17 cellular contexts compared by ENCODE assay signal in the genomic region with DNA sequence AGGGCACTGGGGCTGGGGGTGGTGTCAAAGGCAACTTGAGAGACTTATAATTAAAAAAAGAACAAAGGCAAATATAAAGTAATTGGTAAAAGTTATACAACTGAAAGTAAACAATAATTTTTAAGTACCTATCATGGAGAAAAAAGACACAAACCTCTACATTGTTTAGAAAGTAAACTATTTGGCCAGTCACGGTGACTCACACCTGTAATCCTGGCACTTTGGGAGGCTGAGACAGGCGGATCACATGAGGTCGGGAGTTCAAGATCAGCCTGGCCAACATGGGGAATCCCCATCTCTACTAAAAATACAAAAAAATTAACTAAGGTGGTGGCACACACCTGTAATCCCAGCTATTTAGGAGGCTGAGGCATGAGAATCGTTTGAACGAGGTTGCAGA. TPM values are rescaled to one million over a fixed set of nuclear protein-coding genes. Genes with fewer than 3 reads are reported as not detected.
DNase-seq lines count a peak whose midpoint lies in the region; ATAC-seq, FAIRE-seq and TF ChIP-seq lines count a peak whose summit lies in the region.
"Had no signal": no experiment of that assay in that cellular context is flagged by ENCODE, and none has a peak within 500 bp of the region (broad histone marks: within the 10 kb centered on the region; RNA-seq: fewer than 3 reads in every experiment).

No MANE protein-coding gene starts in this region.

- H3K56ac ChIP-seq in IMR-90 (ENCODE audit: extremely low read depth, insufficient read depth, low read length) = no peak overlapping the region

- H3K4me1 ChIP-seq in breast epithelium = no peaks in the 10 kb centered on the region
- H3K4me1 ChIP-seq in IMR-90 (ENCODE audit: control insufficient read depth, insufficient read depth, low read length) = peaks cover 5% of the 10 kb centered on the region
- H3K4me1 ChIP-seq in K562 (replicated peaks in 1 of 2; ENCODE audit: control insufficient read depth in 2 of 2, insufficient read depth in 2 of 2, low read length in 2 of 2) = peaks cover 0 to 4% of the 10 kb centered on the region in 2 experiments; a peak in 2 of 5 replicates
- no peaks in the 10 kb centered on the region for H3K4me1 ChIP-seq in neural progenitor cell

- CTCF ChIA-PET in MCF 10A (lab: Yijun Ruan, JAX) = interaction anchor here (1.2 to 2.9 kb wide), 3 partner anchors 14 to 67 kb away, joined by 5 to 24 read pairs (median 6); no protein-coding TSS in a partner anchor
- CTCF ChIA-PET in IMR-90 (lab: Yijun Ruan, JAX) = interaction anchor here (1.2 kb wide), 1 partner anchor 15 kb away, joined by 3 read pairs; no protein-coding TSS in a partner anchor
- CTCF ChIA-PET in K562 (lab: Yijun Ruan, JAX; ENCODE audit: low intra/inter-chr PET ratio) = no interaction called here

- H3K9me3 ChIP-seq in breast epithelium (no peaks in the 10 kb centered on the region), IMR-90 (ENCODE audit: control insufficient read depth, insufficient read depth, low read length) (no peaks in the 10 kb centered on the region), K562 (replicated peaks; ENCODE audit: control insufficient read depth, insufficient read depth, low read depth, low read length) (no peaks in the 10 kb centered on the region), neural progenitor cell (ENCODE audit: low read depth) (no peaks in the 10 kb centered on the region)
- H3K9me3 ChIP-seq: BLaER1 treated with 17β-estradiol and CSF1 and Interleukin-3, amounts not matched to agents 10 nM and 100 nM had no signal

- H3K4me3 ChIP-seq in breast epithelium = no peak overlapping the region
- no peak overlapping the region for H3K4me3 ChIP-seq in IMR-90 (ENCODE audit: insufficient read depth, low read depth, low read length)
- no peak overlapping the region for H3K4me3 ChIP-seq in K562
- H3K4me3 ChIP-seq in neural progenitor cell = no peak overlapping the region
- H3K4me3 ChIP-seq: BLaER1 treated with 17β-estradiol and CSF1 and Interleukin-3, amounts not matched to agents 10 nM and 100 nM had no signal

- TF ChIP-seq CTCF in MCF 10A (IDR thresholded peaks at IDR 0.05; ENCODE audit: unreplicated experiment) = no peak
- no peak for TF ChIP-seq CTCF in breast epithelium (IDR thresholded peaks at IDR 0.05)
- TF ChIP-seq CTCF in IMR-90 (conservative IDR thresholded peaks at IDR 0.05; ENCODE audit: low read depth, low read length) = no peak
- no peak for TF ChIP-seq CTCF in K562 (IDR thresholded peaks at IDR 0.05 in 2 of 3, conservative IDR thresholded peaks at IDR 0.05 in 1 of 3; ENCODE audit: insufficient read depth in 2 of 3, low read depth in 1 of 3, low read length in 3 of 3)
- TF ChIP-seq CTCF in neural progenitor cell (IDR thresholded peaks at IDR 0.05) = no peak

- H3K4me3 Mint-ChIP-seq in MCF 10A (ENCODE audit: unreplicated experiment) (no peak overlapping the region), neural progenitor cell (no peak overlapping the region)
- H3K4me3 Mint-ChIP-seq: CD4-positive, CD25-positive, alpha-beta regulatory T cell had no signal

- H4K5ac ChIP-seq in IMR-90 (ENCODE audit: low read depth, low read length) = no peak overlapping the region

- no peak overlapping the region for H3K23ac ChIP-seq in IMR-90 (ENCODE audit: low read depth, low read length)

- H3K36me3 ChIP-seq in breast epithelium = no peaks in the 10 kb centered on the region
- no peaks in the 10 kb centered on the region for H3K36me3 ChIP-seq in IMR-90 (ENCODE audit: control insufficient read depth, insufficient read depth, low read length)
- no peaks in the 10 kb centered on the region for H3K36me3 ChIP-seq in K562 (ENCODE audit: control insufficient read depth, insufficient read depth, low read length)
- no peaks in the 10 kb centered on the region for H3K36me3 ChIP-seq in neural progenitor cell
- H3K36me3 ChIP-seq: BLaER1 treated with 17β-estradiol and CSF1 and Interleukin-3, amounts not matched to agents 10 nM and 100 nM had no signal

- no peak for TF ChIP-seq RAD21 in IMR-90 (IDR thresholded peaks at IDR 0.05; ENCODE audit: low read length)
- TF ChIP-seq RAD21 in K562 (CRISPR knock-in tag; conservative IDR thresholded peaks at IDR 0.05 in 1 of 2, IDR thresholded peaks at IDR 0.05 in 1 of 2) = no peak

- 92% methylated on average over 2 of the region's 5 CpGs; no CpG with 5 or more reads in 1 of the 2 experiments for WGBS in IMR-90 (ENCODE audit: extremely low coverage in 2 of 2, insufficient read length in 1 of 2), 2 experiments
- 2% methylated on average over 5 of the region's 5 CpGs for WGBS in K562 (ENCODE audit: insufficient coverage, low coverage, missing lambda C conversion rate)

- no peak overlapping the region for H2BK120ac ChIP-seq in IMR-90 (ENCODE audit: low read depth, low read length)

- POLR2A ChIA-PET in MCF 10A (lab: Yijun Ruan, JAX) (interaction anchor here (1.2 kb wide), 1 partner anchor 8 kb away, joined by 5 read pairs; no protein-coding TSS in a partner anchor), IMR-90 (lab: Charles Lee; ENCODE audit: unreplicated experiment) (no interaction called here), K562 (lab: Yijun Ruan, JAX) (no interaction called here)

- H2AFZ ChIP-seq in IMR-90 (replicated peaks; ENCODE audit: low read length, poor library complexity) (no peak overlapping the region), K562 (ENCODE audit: low read depth, low read length) (no peak overlapping the region), neural progenitor cell (replicated peaks) (no peak overlapping the region)

- ATAC-seq in IMR-90 (ENCODE audit: low read depth) = no peak
- no peak for ATAC-seq in K562

- no peak overlapping the region for H2AK9ac ChIP-seq in IMR-90 (replicated peaks; ENCODE audit: low read depth, low read length, poor library complexity)

- H3K36me3 Mint-ChIP-seq in MCF 10A (ENCODE audit: insufficient read depth, unreplicated experiment) = no peaks in the 10 kb centered on the region
- no peaks in the 10 kb centered on the region for H3K36me3 Mint-ChIP-seq in neural progenitor cell
- H3K36me3 Mint-ChIP-seq: CD4-positive, CD25-positive, alpha-beta regulatory T cell had no signal

- H3K9me1 ChIP-seq in IMR-90 (ENCODE audit: insufficient read depth, low read length) (peaks cover 4% of the 10 kb centered on the region; the same call in 1 of the 2 replicates), K562 (ENCODE audit: control insufficient read depth, insufficient read depth, low read length) (no peaks in the 10 kb centered on the region)

- no peak overlapping the region for H3K27ac Mint-ChIP-seq in MCF 10A (ENCODE audit: low read depth, unreplicated experiment)
- H3K27ac Mint-ChIP-seq in neural progenitor cell = peak overlapping the region; percentile 30
- H3K27ac Mint-ChIP-seq: CD4-positive, CD25-positive, alpha-beta regulatory T cell had no signal

- no peaks in the 10 kb centered on the region for H3K27me3 ChIP-seq in breast epithelium
- H3K27me3 ChIP-seq in IMR-90 (ENCODE audit: control insufficient read depth, insufficient read depth, low read length) = no peaks in the 10 kb centered on the region
- H3K27me3 ChIP-seq in K562 (ENCODE audit: control insufficient read depth in 2 of 2, insufficient read depth in 2 of 2, low read length in 2 of 2) = peaks cover 27 to 50% of the 10 kb centered on the region in 2 experiments
- H3K27me3 ChIP-seq in neural progenitor cell = no peaks in the 10 kb centered on the region
- H3K27me3 ChIP-seq: BLaER1 treated with 17β-estradiol and CSF1 and Interleukin-3, amounts not matched to agents 10 nM and 100 nM had no signal

- no peaks in the 10 kb centered on the region for H3K27me3 Mint-ChIP-seq in MCF 10A (ENCODE audit: insufficient read depth, unreplicated experiment)
- peaks cover 2% of the 10 kb centered on the region for H3K27me3 Mint-ChIP-seq in neural progenitor cell (ENCODE audit: insufficient read depth, low read depth)

- no peaks in the 10 kb centered on the region for H3K9me3 Mint-ChIP-seq in MCF 10A (ENCODE audit: unreplicated experiment)
- no peaks in the 10 kb centered on the region for H3K9me3 Mint-ChIP-seq in neural progenitor cell
- H3K9me3 Mint-ChIP-seq: CD4-positive, CD25-positive, alpha-beta regulatory T cell had no signal

- H2AK5ac ChIP-seq in IMR-90 (ENCODE audit: low read depth, low read length) = no peak overlapping the region

- no peak overlapping the region for H4K8ac ChIP-seq in IMR-90 (ENCODE audit: low read depth in 2 of 2, low read length in 2 of 2)

- dilution Hi-C loops in IMR-90 (cut with HindIII; ENCODE audit: low sequenced_read_pairs, unreplicated experiment) = no loop called here

- H3K79me2 ChIP-seq in K562 (ENCODE audit: control insufficient read depth, insufficient read depth, low read length) (no peaks in the 10 kb centered on the region), neural progenitor cell (ENCODE audit: low read depth) (no peaks in the 10 kb centered on the region)

- no peaks in the 10 kb centered on the region for H3F3A ChIP-seq in neural progenitor cell (ENCODE audit: low read depth)

- FAIRE-seq in K562 (lab: Jason Lieb, UNC) = no peak
- FAIRE-seq: D721Med had no signal

- no peak overlapping the region for H2BK20ac ChIP-seq in IMR-90 (ENCODE audit: low read depth, low read length)

- no peak overlapping the region for H3K4ac ChIP-seq in IMR-90 (ENCODE audit: low read depth, low read length)

- in situ Hi-C loops in IMR-90 (cut with MboI; ENCODE audit: low sequenced_read_pairs) (no loop called here), K562 (cut with MboI) (no loop called here)

- DNase-seq in MCF 10A (ENCODE audit: unreplicated experiment) = peak; percentile 33
- no peak for DNase-seq in breast epithelium (ENCODE audit: low spot score in 2 of 2)
- DNase-seq in IMR-90 = no peak
- no peak for DNase-seq in K562 (ENCODE audit: extremely low read depth in 1 of 4, low spot score in 3 of 4)
- no peak for DNase-seq in neural progenitor cell (ENCODE audit: low spot score)
- no peak for DNase-seq in NCI-H2196 treated with DMSO at 0.1 percent for 48 hours (lab: John Stamatoyannopoulos, UW; ENCODE audit: unreplicated experiment)
- no peak for DNase-seq in NOMO-1 (lab: John Stamatoyannopoulos, UW; ENCODE audit: unreplicated experiment in 2 of 2)
- DNase-seq in T-helper 9 cell = no peak
- DNase-seq: ACHN; CD4-positive, CD25-positive, alpha-beta regulatory T cell; DMS153; DMS79 treated with DMSO at 0.1 percent for 48 hours; EL; GDM1 had no signal

- H3K4me1 Mint-ChIP-seq in MCF 10A (ENCODE audit: insufficient read depth, unreplicated experiment) (peaks cover 17% of the 10 kb centered on the region), neural progenitor cell (no peaks in the 10 kb centered on the region)
- H3K4me1 Mint-ChIP-seq: CD4-positive, CD25-positive, alpha-beta regulatory T cell had no signal

- H2BK5ac ChIP-seq in IMR-90 (ENCODE audit: low read depth, low read length, poor library complexity, severe bottlenecking) = no peak overlapping the region

- TF ChIP-seq EP300 in K562 (IDR thresholded peaks at IDR 0.05; ENCODE audit: low read length) = no peak

- intact Hi-C loops in MCF 10A (cut with micrococcal nuclease) (no loop called here), breast epithelium (cut with DNase I; ENCODE audit: low total_unique reads) (no loop called here), IMR-90 (cut with micrococcal nuclease) (no loop called here), K562 (cut with micrococcal nuclease) (no loop called here)

- no peak overlapping the region for H3K18ac ChIP-seq in IMR-90 (ENCODE audit: low read depth, low read length)

- H4K20me1 ChIP-seq in IMR-90 (ENCODE audit: insufficient read depth, low read length) (no peaks in the 10 kb centered on the region), K562 (replicated peaks; ENCODE audit: control insufficient read depth, insufficient read depth, low read length) (no peaks in the 10 kb centered on the region), neural progenitor cell (ENCODE audit: low read depth) (no peaks in the 10 kb centered on the region)
- H4K20me1 ChIP-seq: BLaER1 treated with 17β-estradiol and CSF1 and Interleukin-3, amounts not matched to agents 10 nM and 100 nM had no signal

- H3K9ac ChIP-seq in IMR-90 (ENCODE audit: low read depth, low read length) = no peak overlapping the region
- no peak overlapping the region for H3K9ac ChIP-seq in K562 (ENCODE audit: insufficient read depth in 1 of 2, low read depth in 2 of 2, low read length in 2 of 2)
- no peak overlapping the region for H3K9ac ChIP-seq in neural progenitor cell
- H3K9ac ChIP-seq: BLaER1 treated with 17β-estradiol and CSF1 and Interleukin-3, amounts not matched to agents 10 nM and 100 nM had no signal

- no peak overlapping the region for H3K4me2 ChIP-seq in IMR-90 (ENCODE audit: low read depth, low read length)
- no peak overlapping the region for H3K4me2 ChIP-seq in K562 (ENCODE audit: insufficient read depth, low read length)
- H3K4me2 ChIP-seq in neural progenitor cell = no peak overlapping the region
- H3K4me2 ChIP-seq: BLaER1 treated with 17β-estradiol and CSF1 and Interleukin-3, amounts not matched to agents 10 nM and 100 nM had no signal

- BruUV-seq in MCF 10A (replicated peaks; lab: Mats Ljungman, UMichigan) = no TSS peak
- BruUV-seq in IMR-90 (replicated peaks; lab: Mats Ljungman, UMichigan) = no TSS peak
- BruUV-seq in K562 (replicated peaks; lab: Mats Ljungman, UMichigan) = no TSS peak

- no peak for TF ChIP-seq POLR2A in breast epithelium (IDR thresholded peaks at IDR 0.05)
- TF ChIP-seq POLR2A in IMR-90 (IDR thresholded peaks at IDR 0.05; ENCODE audit: low read depth, low read length) = no peak
- no peak for TF ChIP-seq POLR2A in K562 (conservative IDR thresholded peaks at IDR 0.05)

- no peak overlapping the region for H2BK15ac ChIP-seq in IMR-90 (ENCODE audit: low read depth, low read length)

- H3K79me1 ChIP-seq in IMR-90 (ENCODE audit: low read depth in 1 of 2, low read length in 2 of 2) = no peaks in the 10 kb centered on the region

- H3K14ac ChIP-seq in IMR-90 (replicated peaks; ENCODE audit: low read depth, low read length) = no peak overlapping the region

- no peak overlapping the region for H3K27ac ChIP-seq in breast epithelium
- H3K27ac ChIP-seq in IMR-90 (ENCODE audit: insufficient read depth, low read length) = no peak overlapping the region
- no peak overlapping the region for H3K27ac ChIP-seq in K562 (ENCODE audit: extremely low read depth, low read depth, low read length)
- no peak overlapping the region for H3K27ac ChIP-seq in neural progenitor cell
- H3K27ac ChIP-seq: 22Rv1; BLaER1 treated with 17β-estradiol and CSF1 and Interleukin-3, amounts not matched to agents 10 nM and 100 nM had no signal

- H4K91ac ChIP-seq in IMR-90 (ENCODE audit: insufficient read depth, low read depth, low read length) = no peak overlapping the region

RNA-seq across cellular contexts. Expression of a gene that starts 25.8 kb away (rescaled TPM):
- total RNA-seq in MCF 10A (2022) (1,984 and 2,115 TPM in 2 replicates), breast epithelium (1,000 to 10,000 TPM in 2 of 3 donors, 100 to 1,000 TPM in 1; 852 to 1,731 (median 1,290) TPM), IMR-90 (2012; rRNA removed) (1,415 and 1,531 TPM in 2 replicates), K562 (2014; rRNA removed) (2,954 and 3,368 TPM in 2 replicates), K562 (2014; rRNA removed; fragmentation: Illumina TruSeq; extraction: Trizol) (2,627 and 2,725 TPM in 2 replicates), K562 (2015; rRNA removed; fragmentation: Illumina TruSeq; extraction: Trizol) (2,157 and 2,290 TPM in 2 replicates), K562 (2021) (2,714 and 2,919 TPM in 2 replicates), neural progenitor cell (ENCODE audit: low replicate concordance) (2,504 and 2,714 TPM in 2 replicates)
- polyA plus RNA-seq in IMR-90 (2012; rRNA removed) (2,710 and 2,851 TPM in 2 replicates), K562 (2011; rRNA removed) (4,272 and 5,659 TPM in 2 replicates), K562 (2014; fragmentation: Illumina TruSeq; extraction: Trizol) (3,113 and 3,517 TPM in 2 replicates), K562 (2014; fragmentation: Nextera tagmentation; extraction: Ambion mirVana) (1,000 to 10,000 TPM; 2,672 to 2,730 TPM), K562 (2014; rRNA removed) (3,291 and 3,996 TPM in 2 replicates)
- polyA plus RNA-seq in IMR-90 (2012; cell fraction: cytosol; rRNA removed) = 2,400 and 3,145 TPM in 2 replicates
- 832 and 1,064 TPM in 2 replicates for polyA plus RNA-seq in IMR-90 (2012; cell fraction: nucleus; rRNA removed; ENCODE audit: low replicate concordance)
- 667 and 738 TPM in 2 replicates for total RNA-seq in K562 (2011; cell fraction: chromatin; rRNA removed; ENCODE audit: low replicate concordance)
- 932 and 1,080 TPM in 2 replicates for total RNA-seq in K562 (2011; cell fraction: nucleolus; rRNA removed)
- 1,386 and 2,499 TPM in 2 replicates for total RNA-seq in K562 (2011; cell fraction: nucleoplasm; rRNA removed)
- polyA plus RNA-seq in K562 (2011; cell fraction: cytosol; rRNA removed) = 6,070 and 7,346 TPM in 2 replicates
- polyA plus RNA-seq in K562 (2011; cell fraction: nucleus; rRNA removed) = 1,863 and 2,598 TPM in 2 replicates
- polyA plus RNA-seq in K562 (2012) = 2,505 and 3,684 TPM in 2 replicates
- 2,013 and 2,369 TPM in 2 replicates for polyA minus RNA-seq in K562 (2011; rRNA and poly(A)+ RNA removed)
- 890 and 971 TPM in 2 replicates for polyA minus RNA-seq in K562 (2011; cell fraction: cytosol; rRNA and poly(A)+ RNA removed)
- 389 and 699 TPM in 2 replicates for polyA minus RNA-seq in K562 (2011; cell fraction: nucleus; rRNA and poly(A)+ RNA removed)

RNA-seq across cellular contexts. Expression of a gene that starts 35.1 kb away (rescaled TPM):
- total RNA-seq in MCF 10A (2022) (0.21 TPM in 1 of 2 replicates, not detected in the other), breast epithelium (under 1 TPM in 1 of 3 donors, not detected in 2; under 0.01 TPM), IMR-90 (2012; rRNA removed) (not detected in 2 replicates), K562 (2014; rRNA removed) (not detected in 2 replicates), K562 (2014; rRNA removed; fragmentation: Illumina TruSeq; extraction: Trizol) (0.06 and 0.11 TPM in 2 replicates), K562 (2015; rRNA removed; fragmentation: Illumina TruSeq; extraction: Trizol) (0.04 TPM in 1 of 2 replicates, not detected in the other), K562 (2021) (0.13 and 0.33 TPM in 2 replicates), neural progenitor cell (ENCODE audit: low replicate concordance) (not detected in 2 replicates)
- polyA plus RNA-seq in IMR-90 (2012; rRNA removed) (not detected in 2 replicates), K562 (2011; rRNA removed) (0.04 TPM in 1 of 2 replicates, not detected in the other), K562 (2014; fragmentation: Illumina TruSeq; extraction: Trizol) (0.09 and 0.15 TPM in 2 replicates), K562 (2014; fragmentation: Nextera tagmentation; extraction: Ambion mirVana) (under 1 TPM in 1 of 2 experiments, not detected in 1; 0.10 TPM), K562 (2014; rRNA removed) (0.25 TPM in 1 of 2 replicates, not detected in the other)
- polyA plus RNA-seq in IMR-90 (2012; cell fraction: cytosol; rRNA removed) = not detected in 2 replicates
- polyA plus RNA-seq in IMR-90 (2012; cell fraction: nucleus; rRNA removed; ENCODE audit: low replicate concordance) = not detected in 2 replicates
- not detected in 2 replicates for total RNA-seq in K562 (2011; cell fraction: chromatin; rRNA removed; ENCODE audit: low replicate concordance)
- total RNA-seq in K562 (2011; cell fraction: nucleolus; rRNA removed) = not detected in 2 replicates
- not detected in 2 replicates for total RNA-seq in K562 (2011; cell fraction: nucleoplasm; rRNA removed)
- 0.01 TPM in 1 of 2 replicates, not detected in the other for polyA plus RNA-seq in K562 (2011; cell fraction: cytosol; rRNA removed)
- 0.04 TPM in 2 replicates for polyA plus RNA-seq in K562 (2011; cell fraction: nucleus; rRNA removed)
- 0.05 and 0.25 TPM in 2 replicates for polyA plus RNA-seq in K562 (2012)
- polyA minus RNA-seq in K562 (2011; rRNA and poly(A)+ RNA removed) = 0.12 TPM in 1 of 2 replicates, not detected in the other
- polyA minus RNA-seq in K562 (2011; cell fraction: cytosol; rRNA and poly(A)+ RNA removed) = not detected in 2 replicates
- under 0.01 and 0.11 TPM in 2 replicates for polyA minus RNA-seq in K562 (2011; cell fraction: nucleus; rRNA and poly(A)+ RNA removed)
- total RNA-seq: CD4-positive, CD25-positive, alpha-beta regulatory T cell had no signal
- polyA plus RNA-seq: CD4-positive, CD25-positive, alpha-beta regulatory T cell had no signal

RNA-seq across cellular contexts. Expression of a gene that starts 49.2 kb away (rescaled TPM):
- 37.6 and 45.9 TPM in 2 replicates for total RNA-seq in MCF 10A (2022)
- 10 to 100 TPM; 28.2 to 31.6 (median 30.9) TPM for total RNA-seq in breast epithelium
- total RNA-seq in IMR-90 (2012; rRNA removed) = 16.1 and 17.4 TPM in 2 replicates
- polyA plus RNA-seq in IMR-90 (2012; rRNA removed) = 22.5 and 22.6 TPM in 2 replicates
- 14.0 and 19.3 TPM in 2 replicates for polyA plus RNA-seq in IMR-90 (2012; cell fraction: cytosol; rRNA removed)
- polyA plus RNA-seq in IMR-90 (2012; cell fraction: nucleus; rRNA removed; ENCODE audit: low replicate concordance) = 31.8 and 32.5 TPM in 2 replicates
- total RNA-seq in K562 (2011; cell fraction: chromatin; rRNA removed; ENCODE audit: low replicate concordance) = 16.1 and 20.6 TPM in 2 replicates
- 19.9 and 21.8 TPM in 2 replicates for total RNA-seq in K562 (2011; cell fraction: nucleolus; rRNA removed)
- 17.0 and 18.6 TPM in 2 replicates for total RNA-seq in K562 (2011; cell fraction: nucleoplasm; rRNA removed)
- 26.9 and 33.1 TPM in 2 replicates for total RNA-seq in K562 (2014; rRNA removed)
- total RNA-seq in K562 (2014; rRNA removed; fragmentation: Illumina TruSeq; extraction: Trizol) = 26.6 and 28.6 TPM in 2 replicates
- total RNA-seq in K562 (2015; rRNA removed; fragmentation: Illumina TruSeq; extraction: Trizol) = 30.6 and 31.8 TPM in 2 replicates
- 37.5 and 39.5 TPM in 2 replicates for total RNA-seq in K562 (2021)
- 50.9 and 51.1 TPM in 2 replicates for polyA plus RNA-seq in K562 (2011; rRNA removed)
- polyA plus RNA-seq in K562 (2011; cell fraction: cytosol; rRNA removed) = 49.2 and 60.7 TPM in 2 replicates
- 56.5 and 63.0 TPM in 2 replicates for polyA plus RNA-seq in K562 (2011; cell fraction: nucleus; rRNA removed)
- 33.9 and 36.0 TPM in 2 replicates for polyA plus RNA-seq in K562 (2012)
- 38.3 and 39.1 TPM in 2 replicates for polyA plus RNA-seq in K562 (2014; fragmentation: Illumina TruSeq; extraction: Trizol)
- polyA plus RNA-seq in K562 (2014; fragmentation: Nextera tagmentation; extraction: Ambion mirVana) = 10 to 100 TPM; 13.5 to 16.5 TPM
- 44.0 and 48.2 TPM in 2 replicates for polyA plus RNA-seq in K562 (2014; rRNA removed)
- polyA minus RNA-seq in K562 (2011; rRNA and poly(A)+ RNA removed) = 38.9 and 43.8 TPM in 2 replicates
- 23.8 and 29.4 TPM in 2 replicates for polyA minus RNA-seq in K562 (2011; cell fraction: cytosol; rRNA and poly(A)+ RNA removed)
- 11.4 and 19.7 TPM in 2 replicates for polyA minus RNA-seq in K562 (2011; cell fraction: nucleus; rRNA and poly(A)+ RNA removed)
- total RNA-seq in neural progenitor cell (ENCODE audit: low replicate concordance) = 19.3 and 26.6 TPM in 2 replicates
